2 cellular contexts compared by ENCODE assay signal in genomic region chr3:32308378-32308777, GRCh38.
A peak's percentile ranks its signal among the peaks of the same experiment; 100 is the strongest.
TF ChIP-seq lines count a peak whose summit lies in the region.

No MANE protein-coding gene starts in this region.

TF ChIP-seq in HepG2, 621 proteins besides CTCF, POLR2A, EP300 and RAD21 (continued from another document):
- TF ChIP-seq ZNF629 (CRISPR knock-in tag; conservative IDR thresholded peaks at IDR 0.05): peak; percentile 65; the same call in 1 of the 2 replicates

TF ChIP-seq in K562, 482 proteins besides CTCF, POLR2A, EP300 and RAD21 (continued from another document):
- TF ChIP-seq UBTF (IDR thresholded peaks at IDR 0.05; ENCODE audit: borderline replicate concordance in 1 of 2, low read depth in 2 of 2, low read length in 2 of 2) (no peak), NONO (IDR thresholded peaks at IDR 0.05; ENCODE audit: low read depth in 2 of 2, low read length in 1 of 2) (no peak), ZNF717 (CRISPR knock-in tag; IDR thresholded peaks at IDR 0.05) (no peak), HNRNPUL1 (IDR thresholded peaks at IDR 0.05; ENCODE audit: low read length) (no peak), THRB (CRISPR knock-in tag; conservative IDR thresholded peaks at IDR 0.05) (no peak), FOXK2 (conservative IDR thresholded peaks at IDR 0.05 in 1 of 2, IDR thresholded peaks at IDR 0.05 in 1 of 2; ENCODE audit: low read depth in 2 of 2) (no peak), EWSR1 (IDR thresholded peaks at IDR 0.05; ENCODE audit: borderline replicate concordance, low read depth, partially characterized antibody) (no peak)
